23 cellular contexts compared by ENCODE assay signal in the genomic region with DNA sequence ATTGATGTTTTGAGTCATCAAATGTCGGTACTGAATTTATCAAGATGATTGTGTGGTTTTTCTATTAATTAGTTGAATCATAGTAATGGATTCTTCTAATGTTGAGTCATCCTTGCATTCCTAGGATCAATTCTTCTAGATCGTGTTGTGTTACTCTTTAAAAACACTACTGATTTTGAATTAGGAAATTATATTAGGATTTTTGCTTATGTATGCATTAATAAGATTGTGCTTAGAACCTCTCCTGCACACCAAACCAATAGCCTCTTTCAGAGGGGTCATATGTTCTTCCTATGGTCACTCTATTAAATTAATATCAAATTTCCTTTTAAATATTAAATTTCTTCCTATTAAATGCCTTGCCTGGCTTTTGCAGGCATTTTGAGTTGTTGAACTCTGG.
"Had no signal": no experiment of that assay in that cellular context is flagged by ENCODE, and none has a peak within 500 bp of the region (broad histone marks: within the 10 kb centered on the region; RNA-seq: fewer than 3 reads in every experiment).

No MANE protein-coding gene starts in this region.

- H3K36me3 ChIP-seq: esophagus squamous epithelium, left ventricle myocardium inferior, lower lobe of right lung, neural progenitor cell, stomach, thyroid gland, vagina had no signal

- H3K79me2 ChIP-seq: parathyroid adenoma had no signal

- H3K9ac ChIP-seq: neural progenitor cell, parathyroid adenoma had no signal

- DNase-seq: cortex of kidney; effector memory CD8-positive, alpha-beta T cell; erythroblast; esophagus squamous epithelium; hypothalamus; immature natural killer cell; islet precursor cell; kidney glomerular epithelial cell; left colon; left ventricle myocardium inferior; lower lobe of right lung; stimulated activated CD4-positive, alpha-beta T cell treated with anti-CD3 and anti-CD28 coated beads, Interleukin-2, amount 100 ng/mL, for 24 hours; stimulated activated CD4-positive, alpha-beta T cell treated with anti-CD3 and anti-CD28 coated beads, Interleukin-4, amount 100 ng/mL, for 24 hours; stimulated activated naive CD4-positive, alpha-beta T cell treated with Interleukin-2 at 50 U/mL for 16 hours; stomach; thyroid gland; trophoblast cell had no signal

- H3K4me3 ChIP-seq: esophagus squamous epithelium, left ventricle myocardium inferior, lower lobe of right lung, neural progenitor cell, stomach, thyroid gland, vagina had no signal

- H3K4me1 ChIP-seq: esophagus squamous epithelium, left ventricle myocardium inferior, lower lobe of right lung, neural progenitor cell, parathyroid adenoma, stomach, vagina had no signal

- H3K9me3 ChIP-seq: esophagus squamous epithelium, left ventricle myocardium inferior, lower lobe of right lung, stomach, thyroid gland, vagina had no signal

- H3K4me2 ChIP-seq: neural progenitor cell had no signal

- FAIRE-seq: endometrium had no signal

- H2AFZ ChIP-seq: neural progenitor cell, parathyroid adenoma had no signal

- ATAC-seq: effector memory CD8-positive, alpha-beta T cell; left colon; lower lobe of right lung; sciatic nerve; stimulated activated effector memory CD8-positive, alpha-beta T cell treated with anti-CD3 and anti-CD28 coated beads, Interleukin-12 subunit alpha, Interleukin-12 subunit beta, amount 100 ng/mL, for 72 hours had no signal

- H3K27ac ChIP-seq: esophagus squamous epithelium, left ventricle myocardium inferior, lower lobe of right lung, neural progenitor cell, parathyroid adenoma, stomach, thyroid gland, vagina had no signal

- H3K27me3 ChIP-seq: neural progenitor cell, stomach, thyroid gland, vagina had no signal
